Comparison of ENCODE assay signal across 27 cellular contexts in the genomic region with DNA sequence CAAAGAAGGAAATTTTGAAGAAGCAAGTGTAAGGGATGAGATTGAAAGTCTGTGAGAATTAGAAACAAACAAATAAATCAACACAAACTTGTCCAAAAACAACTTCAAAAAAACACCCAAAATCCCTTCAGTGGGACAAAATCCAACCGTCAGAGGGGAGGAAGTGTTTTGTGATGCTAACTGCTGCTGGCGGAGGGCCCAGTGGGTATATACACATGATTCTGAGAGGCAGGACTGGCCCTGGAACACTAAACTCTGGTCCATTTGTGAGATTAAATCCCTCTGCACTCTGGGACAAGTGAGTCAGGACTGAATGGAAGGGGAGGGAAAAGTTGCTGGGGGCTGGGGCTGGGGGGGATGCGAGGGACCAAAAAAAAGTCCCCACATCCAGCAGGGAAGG.
A peak's percentile ranks its signal among the peaks of the same experiment; 100 is the strongest.
DNase-seq lines count a peak whose midpoint lies in the region; ATAC-seq and TF ChIP-seq lines count a peak whose summit lies in the region.
"Had no signal": no experiment of that assay in that cellular context is flagged by ENCODE, and none has a peak within 500 bp of the region (broad histone marks: within the 10 kb centered on the region; RNA-seq: fewer than 3 reads in every experiment).

No MANE protein-coding gene starts in this region.

- H3K9me3 ChIP-seq in left ventricle myocardium inferior (replicated peaks), result no peaks in the 10 kb centered on the region
- no peaks in the 10 kb centered on the region for H3K9me3 ChIP-seq in lower lobe of right lung
- H3K9me3 ChIP-seq: A549, ovary, SJSA1 had no signal

- no peak overlapping the region for H3K4me3 ChIP-seq in left ventricle myocardium inferior
- no peak overlapping the region for H3K4me3 ChIP-seq in lower lobe of right lung
- H3K4me3 ChIP-seq in urinary bladder (ENCODE audit: low read depth, low read length), result no peak overlapping the region
- H3K4me3 ChIP-seq: A549, coronary artery, lung, ovary, SJSA1 had no signal

- no peak for TF ChIP-seq CTCF in left ventricle myocardium inferior (IDR thresholded peaks at IDR 0.05; ENCODE audit: borderline replicate concordance)
- TF ChIP-seq CTCF in lower lobe of right lung (IDR thresholded peaks at IDR 0.05), result no peak

- no peaks in the 10 kb centered on the region for H3K27me3 ChIP-seq in left ventricle myocardium inferior (ENCODE audit: low read depth)
- no peaks in the 10 kb centered on the region for H3K27me3 ChIP-seq in lower lobe of right lung (ENCODE audit: low read depth)
- H3K27me3 ChIP-seq: ovary, SJSA1 had no signal

- intact Hi-C loops in left ventricle myocardium inferior (cut with micrococcal nuclease), result no loop called here
- intact Hi-C loops in left cardiac atrium (cut with DNase I), result no loop called here
- intact Hi-C loops in lower lobe of right lung (cut with DNase I), result no loop called here

- ATAC-seq in left cardiac atrium (no peak), lower lobe of right lung (no peak), HG03135 (IDR thresholded peaks at IDR 0.05; ENCODE audit: unreplicated experiment) (no peak)
- ATAC-seq: HCT116; stimulated activated naive CD8-positive, alpha-beta T cell treated with anti-CD3 and anti-CD28 coated beads, Interleukin-15, amount 100 ng/mL, for 72 hours; WTC11 had no signal

- DNase-seq in left ventricle myocardium inferior (no peak), left cardiac atrium (no peak), dermis blood vessel endothelial cell (peak; percentile 35), lower lobe of right lung (no peak), NCI-H345 (lab: John Stamatoyannopoulos, UW) (no peak), NCI-H1417 (lab: John Stamatoyannopoulos, UW) (no peak)
- DNase-seq: activated CD4-positive, alpha-beta memory T cell treated with anti-CD3 and anti-CD28 coated beads, Interleukin-2, amount 10 ng/mL, durations not matched to agents 7 days and 5 days; activated naive CD4-positive, alpha-beta T cell treated with Interleukin-2 at 50 U/mL for 16 hours; activated T-cell treated with anti-CD3 and anti-CD28 coated beads, Interleukin-2, amount 50 U/mL, for 1 hour; CD4-positive, alpha-beta T cell; DMS153; GF-D8; naive B cell; NCI-H1417 treated with DMSO at 0.1 percent for 48 hours; NCI-H748 treated with DMSO at 0.1 percent for 48 hours; OCI-M1; ovary; stimulated activated CD4-positive, alpha-beta T cell treated with anti-CD3 and anti-CD28 coated beads, Interleukin-2, amount 100 ng/mL, for 24 hours; stimulated activated naive CD8-positive, alpha-beta T cell treated with anti-CD3 and anti-CD28 coated beads, Interleukin-15, amount 100 ng/mL, for 72 hours had no signal

- peaks cover 97% of the 10 kb centered on the region for H3K4me1 ChIP-seq in left ventricle myocardium inferior
- peaks cover 85% of the 10 kb centered on the region for H3K4me1 ChIP-seq in lower lobe of right lung
- H3K4me1 ChIP-seq in urinary bladder (ENCODE audit: insufficient read depth), result peaks cover 6% of the 10 kb centered on the region

- H3K36me3 ChIP-seq in left ventricle myocardium inferior, result no peaks in the 10 kb centered on the region
- no peaks in the 10 kb centered on the region for H3K36me3 ChIP-seq in lower lobe of right lung
- H3K36me3 ChIP-seq in urinary bladder (ENCODE audit: insufficient read depth), result no peaks in the 10 kb centered on the region
- H3K36me3 ChIP-seq: ovary, SJSA1 had no signal

- WGBS in urinary bladder, result 48% methylated on average over 3 of the region's 3 CpGs

- H3K27ac ChIP-seq in left ventricle myocardium inferior (replicated peaks), result peak overlapping the region; percentile 49
- peak overlapping the region; percentile 70 for H3K27ac ChIP-seq in lower lobe of right lung
- peak overlapping the region; percentile 73 for H3K27ac ChIP-seq in urinary bladder (ENCODE audit: low read depth)
- H3K27ac ChIP-seq: A549, ovary, SJSA1 had no signal
